Comparison of ENCODE assay signal across 13 cellular contexts in genomic region chr17:64378890-64379354, GRCh38. TPM values are rescaled to one million over a fixed set of nuclear protein-coding genes. Genes with fewer than 3 reads are reported as not detected.
A peak's percentile ranks its signal among the peaks of the same experiment; 100 is the strongest.
DNase-seq lines count a peak whose midpoint lies in the region; ATAC-seq and TF ChIP-seq lines count a peak whose summit lies in the region.
"Had no signal": no experiment of that assay in that cellular context is flagged by ENCODE, and none has a peak within 500 bp of the region (broad histone marks: within the 10 kb centered on the region; RNA-seq: fewer than 3 reads in every experiment).

No MANE protein-coding gene starts in this region.

- peaks cover 5 to 11% of the 10 kb centered on the region in 2 donors for H3K4me1 ChIP-seq in gastrocnemius medialis
- H3K4me1 ChIP-seq: suprapubic skin had no signal

- H3K9me3 Mint-ChIP-seq in effector memory CD8-positive, alpha-beta T cell = no peaks in the 10 kb centered on the region
- H3K9me3 Mint-ChIP-seq: activated B cell treated with CpG ODN at 0.5 μM for 24 hours had no signal

- H3K4me3 ChIP-seq in gastrocnemius medialis = no peak overlapping the region
- H3K4me3 ChIP-seq: hepatocyte, suprapubic skin had no signal

- H3K4me3 Mint-ChIP-seq in effector memory CD8-positive, alpha-beta T cell = no peak overlapping the region
- H3K4me3 Mint-ChIP-seq: activated B cell treated with CpG ODN at 0.5 μM for 24 hours had no signal

- DNase-seq in NCI-H2171 treated with DMSO at 0.1 percent for 48 hours (lab: John Stamatoyannopoulos, UW) (peak; percentile 93), gastrocnemius medialis (no peak)
- DNase-seq in effector memory CD8-positive, alpha-beta T cell = no peak
- DNase-seq: activated B cell treated with CpG ODN at 0.5 μM for 24 hours; activated T-cell treated with anti-CD3 and anti-CD28 coated beads, Interleukin-2, amount 50 U/mL, for 1 hour; NCI-H1436 treated with DMSO at 0.1 percent for 48 hours had no signal

- no peaks in the 10 kb centered on the region for H3K36me3 ChIP-seq in gastrocnemius medialis
- H3K36me3 ChIP-seq: suprapubic skin had no signal

- peak overlapping the region; percentile 29 to 83 (median 58) for H3K27ac ChIP-seq in gastrocnemius medialis
- H3K27ac ChIP-seq: hepatocyte, suprapubic skin had no signal

- H3K27me3 ChIP-seq in gastrocnemius medialis = no peaks in the 10 kb centered on the region
- H3K27me3 ChIP-seq: hepatocyte, suprapubic skin had no signal

- peak; percentile 64 for ATAC-seq in GM18867 (IDR thresholded peaks at IDR 0.05; ENCODE audit: unreplicated experiment)
- no peak for ATAC-seq in effector memory CD8-positive, alpha-beta T cell (replicated peaks)
- no peak for ATAC-seq in gastrocnemius medialis
- ATAC-seq in GM21367 (IDR thresholded peaks at IDR 0.05; ENCODE audit: unreplicated experiment) = no peak
- no peak for ATAC-seq in GM19395 (IDR thresholded peaks at IDR 0.05; ENCODE audit: unreplicated experiment)
- no peak for ATAC-seq in HG02884 (IDR thresholded peaks at IDR 0.05; ENCODE audit: unreplicated experiment)
- ATAC-seq: sciatic nerve had no signal

- H3K27me3 Mint-ChIP-seq in effector memory CD8-positive, alpha-beta T cell = no peaks in the 10 kb centered on the region
- H3K27me3 Mint-ChIP-seq: activated B cell treated with CpG ODN at 0.5 μM for 24 hours had no signal

- in situ Hi-C loops in gastrocnemius medialis (cut with MboI; ENCODE audit: low sequenced_read_pairs in 4 of 4) = no loop called here

- peaks cover 10 to 39% of the 10 kb centered on the region in 2 donors for H3K4me1 Mint-ChIP-seq in effector memory CD8-positive, alpha-beta T cell (ENCODE audit: low read depth in 2 of 2)
- H3K4me1 Mint-ChIP-seq: activated B cell treated with CpG ODN at 0.5 μM for 24 hours had no signal

- H3K36me3 Mint-ChIP-seq in effector memory CD8-positive, alpha-beta T cell (ENCODE audit: insufficient read depth) = peaks cover 11% of the 10 kb centered on the region

- no peak for TF ChIP-seq CTCF in gastrocnemius medialis (IDR thresholded peaks at IDR 0.05 in 4 of 5, conservative IDR thresholded peaks at IDR 0.05 in 1 of 5)

- no peaks in the 10 kb centered on the region for H3K9me3 ChIP-seq in gastrocnemius medialis
- H3K9me3 ChIP-seq: suprapubic skin had no signal

- TF ChIP-seq POLR2A in gastrocnemius medialis (IDR thresholded peaks at IDR 0.05) = no peak

- peak overlapping the region; percentile 8 to 67 for H3K27ac Mint-ChIP-seq in effector memory CD8-positive, alpha-beta T cell
- H3K27ac Mint-ChIP-seq: activated B cell treated with CpG ODN at 0.5 μM for 24 hours had no signal

- intact Hi-C loops in gastrocnemius medialis (cut with DNase I; ENCODE audit: low total_unique reads) = no loop called here

RNA-seq across cellular contexts. Expression of gene PECAM1, which starts 11.7 kb away (rescaled TPM):
- total RNA-seq in gastrocnemius medialis = 10 to 100 TPM; 35.1 to 71.5 (median 51.3) TPM
